11 cellular contexts compared by ENCODE assay signal in genomic region chr4:151446208-151446607, GRCh38. TPM values are rescaled to one million over a fixed set of nuclear protein-coding genes. Genes with fewer than 3 reads are reported as not detected.
"Had no signal": no experiment of that assay in that cellular context is flagged by ENCODE, and none has a peak within 500 bp of the region (broad histone marks: within the 10 kb centered on the region; RNA-seq: fewer than 3 reads in every experiment).

No MANE protein-coding gene starts in this region.

- FAIRE-seq: H1, H54 had no signal

- H3K27ac ChIP-seq: GM23248 had no signal

- H3K4me1 ChIP-seq: HAP-1 had no signal

- H3K9me3 Mint-ChIP-seq: GM23338, H9, HFFc6 had no signal

- H3K9ac ChIP-seq: GM23248 had no signal

- ATAC-seq: GM23338, HCT116 had no signal

- H3K9me3 ChIP-seq: HAP-1 had no signal

- H3K4me3 ChIP-seq: GM23248, GM23338, HAP-1 had no signal

- H3K36me3 ChIP-seq: HAP-1 had no signal

- H3K27ac Mint-ChIP-seq: GM23338, HFFc6 had no signal

- H3K4me3 Mint-ChIP-seq: GM23338, H9, HFFc6 had no signal

- DNase-seq: GM23248, GOT3, H7, H9, HCEC 1CT, HFFc6 had no signal

RNA-seq across cellular contexts. Expression of gene FHIP1A, which starts 37.2 kb away (rescaled TPM):
- polyA plus RNA-seq: GM23248 had no signal
